9 cellular contexts compared by ENCODE assay signal in genomic region chr11:58575377-58576020, GRCh38. TPM values are rescaled to one million over a fixed set of nuclear protein-coding genes. Genes with fewer than 3 reads are reported as not detected.
A peak's percentile ranks its signal among the peaks of the same experiment; 100 is the strongest.
DNase-seq lines count a peak whose midpoint lies in the region; ATAC-seq and TF ChIP-seq lines count a peak whose summit lies in the region.
"Had no signal": no experiment of that assay in that cellular context is flagged by ENCODE, and none has a peak within 500 bp of the region (broad histone marks: within the 10 kb centered on the region; RNA-seq: fewer than 3 reads in every experiment).

Gene LPXN, minus strand, starts transcription at chr11:58575856. Its CDS starts 84 bp downstream, at chr11:58575772.

- H3K27ac ChIP-seq in SK-N-SH (ENCODE audit: low read depth in 2 of 2, low read length in 1 of 2) = peak within 1 kb of the TSS; percentile 100
- H3K27ac ChIP-seq in tibial artery = peak within 1 kb of the TSS; percentile 100

- H3K4me3 ChIP-seq in SK-N-SH (ENCODE audit: low read depth in 2 of 2, low read length in 1 of 2) (peak within 1 kb of the TSS; percentile 90 to 97; a peak in 2 of 4 replicates), tibial artery (peak within 1 kb of the TSS in 1 of 2 donors; percentile 90)

- H3K9me2 ChIP-seq in SK-N-SH = no peaks in the 10 kb centered on the region

- TF ChIP-seq EP300 in SK-N-SH (IDR thresholded peaks at IDR 0.05; ENCODE audit: borderline replicate concordance in 1 of 2, low read depth in 1 of 2, low read length in 1 of 2) = no peak

- peaks cover 6% of the 10 kb centered on the region for H3K36me3 Mint-ChIP-seq in MCF 10A (ENCODE audit: insufficient read depth, unreplicated experiment)

- TF ChIP-seq RAD21 in SK-N-SH (IDR thresholded peaks at IDR 0.05; ENCODE audit: low read length) = no peak

- H3K9me3 Mint-ChIP-seq in MCF 10A (ENCODE audit: unreplicated experiment) = no peaks in the 10 kb centered on the region

- no peaks in the 10 kb centered on the region for H3K27me3 Mint-ChIP-seq in MCF 10A (ENCODE audit: insufficient read depth, unreplicated experiment)

- POLR2A ChIA-PET in SK-N-SH (lab: Yijun Ruan, JAX) = no interaction called here
- POLR2A ChIA-PET in MCF 10A (lab: Yijun Ruan, JAX) = interaction anchor here (0.6 to 6.4 kb wide), 5 partner anchors 11 to 777 kb away, joined by 3 to 89 read pairs (median 4); no protein-coding TSS in a partner anchor

- H3K4me1 ChIP-seq in SK-N-SH (ENCODE audit: control insufficient read depth in 1 of 2, insufficient read depth in 2 of 2, low read depth in 1 of 2, low read length in 1 of 2) (peaks cover 10 to 37% of the 10 kb centered on the region in 2 experiments), tibial artery (peaks cover 0 to 52% (median 38%) of the 10 kb centered on the region in 4 donors)

- H3K79me2 ChIP-seq in SK-N-SH (ENCODE audit: insufficient read depth) = peaks cover 32% of the 10 kb centered on the region

- peaks cover 5% of the 10 kb centered on the region; the same call in 1 of the 2 replicates for H4K20me1 ChIP-seq in SK-N-SH (ENCODE audit: insufficient read depth)

- no peak for DNase-seq in SK-N-SH
- DNase-seq in MCF 10A (ENCODE audit: unreplicated experiment) = peak; percentile 24
- no peak for DNase-seq in mucosa of gallbladder (ENCODE audit: low spot score)
- no peak for DNase-seq in tibial artery
- no peak for DNase-seq in NCI-H1417 (lab: John Stamatoyannopoulos, UW)

- H3K27ac Mint-ChIP-seq in MCF 10A (ENCODE audit: low read depth, unreplicated experiment) = peak within 1 kb of the TSS; percentile 100

- CTCF ChIA-PET in SK-N-SH (lab: Yijun Ruan, JAX) (interaction anchor here (0.8 to 4.1 kb wide), 3 partner anchors 8 to 53 kb away, joined by 3 to 26 read pairs (median 5); no protein-coding TSS in a partner anchor), MCF 10A (lab: Yijun Ruan, JAX) (interaction anchor here (0.7 to 3.8 kb wide), 13 partner anchors 7 to 597 kb away, joined by 3 to 41 read pairs (median 10); partner anchors contain the start of gene DTX4)

- peaks cover 27% of the 10 kb centered on the region for H3K4me1 Mint-ChIP-seq in MCF 10A (ENCODE audit: insufficient read depth, unreplicated experiment)

- ATAC-seq in SK-N-SH treated with all-trans-retinoic acid at 6 μM for 48 hours (no peak), HG02938 (IDR thresholded peaks at IDR 0.05; ENCODE audit: unreplicated experiment) (no peak)
- ATAC-seq: left colon had no signal

- H3F3A ChIP-seq in SK-N-SH (replicated peaks; ENCODE audit: insufficient read depth) = peaks cover 52% of the 10 kb centered on the region

- no TSS peak for BruUV-seq in MCF 10A (replicated peaks; lab: Mats Ljungman, UMichigan)

- H3K4me2 ChIP-seq in SK-N-SH = peak within 1 kb of the TSS; percentile 94

- H3K9ac ChIP-seq in SK-N-SH = peak within 1 kb of the TSS; percentile 100

- no peaks in the 10 kb centered on the region for H3K36me3 ChIP-seq in SK-N-SH (replicated peaks in 1 of 2; ENCODE audit: control insufficient read depth in 1 of 2, insufficient read depth in 2 of 2, low read length in 1 of 2)
- H3K36me3 ChIP-seq in tibial artery = peaks cover 0 to 6% (median 0%) of the 10 kb centered on the region in 3 donors

- 79% methylated on average over 6 of the region's 6 CpGs for WGBS in SK-N-SH (ENCODE audit: low lambda C conversion rate)

- intact Hi-C loops in T-helper 1 cell treated with Interleukin-12 subunit alpha and Interleukin-12 subunit beta and Interleukin-4 antibody, amounts not matched to agents 30 ng/mL and 1 ng/mL, for 36 hours (cut with micrococcal nuclease) = loop anchor here (1.0 to 10.0 kb wide), 7 partner anchors 45 to 1237 kb away; partner anchors contain the start of genes MRPL16, SLC43A3 and STX3
- intact Hi-C loops in MCF 10A (cut with micrococcal nuclease) (loop anchor here (5.0 kb wide), 4 partner anchors 197 to 1042 kb away; partner anchors contain the start of genes FAM111A and OSBP), tibial artery (cut with DNase I; ENCODE audit: low total_unique reads) (loop anchor here (5.0 to 10.0 kb wide), 2 partner anchors 99 to 908 kb away; partner anchors contain the start of gene ZDHHC5)

- no peaks in the 10 kb centered on the region for H3K9me3 ChIP-seq in SK-N-SH
- H3K9me3 ChIP-seq in tibial artery = no peaks in the 10 kb centered on the region

- no peak within 1 kb of the TSS for H2AFZ ChIP-seq in SK-N-SH (ENCODE audit: low read depth)

- H3K4me3 Mint-ChIP-seq in MCF 10A (ENCODE audit: unreplicated experiment) = peak within 1 kb of the TSS; percentile 100

- no peaks in the 10 kb centered on the region for H3K27me3 ChIP-seq in SK-N-SH (ENCODE audit: insufficient read depth)
- no peaks in the 10 kb centered on the region for H3K27me3 ChIP-seq in tibial artery

- TF ChIP-seq CTCF in SK-N-SH (IDR thresholded peaks at IDR 0.05) (no peak), MCF 10A (IDR thresholded peaks at IDR 0.05; ENCODE audit: unreplicated experiment) (no peak), tibial artery (IDR thresholded peaks at IDR 0.05) (no peak)

TF ChIP-seq in SK-N-SH, 30 proteins besides CTCF, POLR2A, EP300 and RAD21 (continues in another document):
- no peak for TF ChIP-seq FOXM1 (IDR thresholded peaks at IDR 0.05; ENCODE audit: low read depth)
- no peak for TF ChIP-seq RFX5 (IDR thresholded peaks at IDR 0.05; ENCODE audit: low read length)
- no peak for TF ChIP-seq TAF1 (IDR thresholded peaks at IDR 0.05; ENCODE audit: borderline replicate concordance, low read depth, low read length)
- no peak for TF ChIP-seq YY1 (IDR thresholded peaks at IDR 0.05; ENCODE audit: low read depth)
- TF ChIP-seq ZBTB33 (IDR thresholded peaks at IDR 0.05; ENCODE audit: borderline replicate concordance, low read depth) = no peak
- TF ChIP-seq RCOR1 (IDR thresholded peaks at IDR 0.05; ENCODE audit: low read length) = no peak
- no peak for TF ChIP-seq TCF12 (IDR thresholded peaks at IDR 0.05)
- TF ChIP-seq JUND (IDR thresholded peaks at IDR 0.05) = no peak
- no peak for TF ChIP-seq GATA2 (CRISPR knock-in tag; IDR thresholded peaks at IDR 0.05)
- TF ChIP-seq NFIC (IDR thresholded peaks at IDR 0.05; ENCODE audit: borderline replicate concordance) = no peak
- TF ChIP-seq EZH2phosphoT487 (IDR thresholded peaks at IDR 0.05; ENCODE audit: borderline replicate concordance, low read depth) = no peak
- TF ChIP-seq MXI1 (IDR thresholded peaks at IDR 0.05; ENCODE audit: low read depth, low read length) = no peak

TF ChIP-seq in SK-N-SH treated with all-trans-retinoic acid at 6 μM for 48 hours, 23 proteins besides CTCF, POLR2A, EP300 and RAD21:
- TF ChIP-seq OSR1 (CRISPR knock-in tag; IDR thresholded peaks at IDR 0.05) = no peak
- TF ChIP-seq ZC3H10 (CRISPR knock-in tag; IDR thresholded peaks at IDR 0.05) = no peak
- no peak for TF ChIP-seq CREB5 (CRISPR knock-in tag; IDR thresholded peaks at IDR 0.05; ENCODE audit: low read depth)
- no peak for TF ChIP-seq BACH2 (CRISPR knock-in tag; IDR thresholded peaks at IDR 0.05; ENCODE audit: borderline replicate concordance)
- TF ChIP-seq CSDC2 (CRISPR knock-in tag; IDR thresholded peaks at IDR 0.05) = no peak
- TF ChIP-seq ZNF565 (CRISPR knock-in tag; conservative IDR thresholded peaks at IDR 0.05; ENCODE audit: low read depth) = no peak

RNA-seq across cellular contexts. Expression of gene LPXN, which starts in this region (rescaled TPM):
- polyA plus RNA-seq in SK-N-SH (2012; rRNA removed) = 4.4 and 6.6 TPM in 2 replicates
- 4.4 and 4.6 TPM in 2 replicates for polyA plus RNA-seq in SK-N-SH (2012; cell fraction: cytosol; rRNA removed)
- polyA plus RNA-seq in SK-N-SH (2012; cell fraction: nucleus; rRNA removed) = 10.1 and 14.1 TPM in 2 replicates
- 138 and 144 TPM in 2 replicates for total RNA-seq in T-helper 1 cell treated with Interleukin-12 subunit alpha and Interleukin-12 subunit beta and Interleukin-4 antibody, amounts not matched to agents 30 ng/mL and 1 ng/mL, for 36 hours
- total RNA-seq in MCF 10A (2022) (7.6 and 7.8 TPM in 2 replicates), mucosa of gallbladder (11.8 TPM)

Comparison
In these comparisons a context has a peak if more than half of its experiments do, and no peak if none do; other contexts are left out.
1. RNA of gene LPXN (total RNA-seq): 138 to 144 TPM in T-helper 1 cell treated with Interleukin-12 subunit alpha and Interleukin-12 subunit beta and Interleukin-4 antibody, amounts not matched to agents 30 ng/mL and 1 ng/mL, for 36 hours; 11.8 TPM in mucosa of gallbladder (single experiment) and 7.6 to 7.8 TPM in MCF 10A; every median in the first group is over 10 times any median in the second.